Comparison of ENCODE assay signal across 19 cellular contexts in the genomic region with DNA sequence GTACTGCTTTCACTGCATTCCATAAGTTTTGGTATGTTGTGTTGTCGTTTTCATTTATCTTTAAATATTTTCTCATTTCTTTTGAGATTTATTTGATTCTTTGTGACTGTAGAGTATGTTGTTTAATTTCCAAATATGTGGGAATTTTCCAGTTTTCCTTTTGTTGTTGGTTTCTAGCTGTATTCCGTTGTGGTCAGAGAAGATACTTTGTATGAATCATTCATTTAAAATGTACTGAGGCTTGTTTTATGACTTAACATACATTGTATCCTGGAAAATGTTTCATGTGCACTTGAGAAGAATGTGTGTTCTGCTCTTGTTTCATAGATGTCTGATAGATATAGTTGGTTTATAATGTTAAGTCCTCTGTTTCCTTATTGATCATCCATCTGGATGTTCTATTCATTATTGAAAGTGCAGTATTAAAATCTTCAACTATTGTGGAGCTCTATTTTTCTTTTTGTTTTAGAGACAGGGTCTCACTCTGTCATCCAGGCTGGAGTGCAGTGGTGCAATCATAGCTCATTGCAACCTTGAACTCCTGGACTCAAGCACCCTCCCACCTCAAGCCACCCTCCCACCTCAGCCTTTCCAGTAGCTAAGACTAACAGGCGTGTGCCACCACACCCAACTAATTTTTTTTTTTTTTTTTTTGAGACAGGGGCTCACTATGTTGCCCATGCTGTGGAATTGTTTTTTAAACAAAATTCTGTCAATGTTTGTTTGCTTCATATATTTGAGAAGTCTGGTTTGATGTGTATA.
DNase-seq lines count a peak whose midpoint lies in the region; TF ChIP-seq lines count a peak whose summit lies in the region.
"Had no signal": no experiment of that assay in that cellular context is flagged by ENCODE, and none has a peak within 500 bp of the region (broad histone marks: within the 10 kb centered on the region; RNA-seq: fewer than 3 reads in every experiment).

No MANE protein-coding gene starts in this region.

- in situ Hi-C loops in astrocyte of the spinal cord (cut with HindIII; ENCODE audit: low sequenced_read_pairs) = no loop called here

- DNase-seq in A172 (ENCODE audit: low spot score) (peak; percentile 39), HFF-Myc (ENCODE audit: extremely low read depth, low read depth) (peak; percentile 30), astrocyte of the spinal cord (ENCODE audit: low read depth, low spot score) (peak; percentile 51), glomerular visceral epithelial cell (ENCODE audit: extremely low spot score) (peak; percentile 16), SHP77 (lab: John Stamatoyannopoulos, UW) (no peak), NCI-H1436 treated with DMSO at 0.1 percent for 48 hours (lab: John Stamatoyannopoulos, UW) (no peak), amniotic stem cell (lab: John Stamatoyannopoulos, UW) (no peak), NCI-H2081 treated with DMSO at 0.1 percent for 48 hours (lab: John Stamatoyannopoulos, UW) (no peak)
- DNase-seq: activated CD4-positive, alpha-beta T cell treated with anti-CD3 and anti-CD28 coated beads for 48 hours; activated CD8-positive, alpha-beta memory T cell treated with anti-CD3 and anti-CD28 coated beads, Interleukin-2, amount 50 U/mL, for 4 hours; activated naive CD4-positive, alpha-beta T cell treated with Interleukin-2 at 50 U/mL for 16 hours; CD4-positive, CD25-positive, alpha-beta regulatory T cell; DMS79 treated with DMSO at 0.1 percent for 48 hours; effector memory CD4-positive, alpha-beta T cell; NCI-H1930; NCI-H510A; posterior cingulate gyrus; stimulated activated naive CD4-positive, alpha-beta T cell treated with Interleukin-2 at 50 U/mL for 16 hours had no signal

- no peak overlapping the region for H3K4me3 ChIP-seq in HFF-Myc (replicated peaks; ENCODE audit: low read depth, low read length)
- H3K4me3 ChIP-seq in astrocyte of the spinal cord (ENCODE audit: low read depth, low read length) = no peak overlapping the region
- H3K4me3 ChIP-seq: A549 had no signal

- TF ChIP-seq CTCF in HFF-Myc (IDR thresholded peaks at IDR 0.05; ENCODE audit: low read depth, low read length, missing control alignments) = no peak
- no peak for TF ChIP-seq CTCF in astrocyte of the spinal cord (IDR thresholded peaks at IDR 0.05; ENCODE audit: low read depth, low read length)

Comparison
In these comparisons a context has a peak if more than half of its experiments do, and no peak if none do; other contexts are left out.
1. DNase-seq: peak in A172 (single experiment), HFF-Myc (single experiment), astrocyte of the spinal cord (single experiment) and glomerular visceral epithelial cell (single experiment); none in SHP77 (0 of 2), NCI-H1436 treated with DMSO at 0.1 percent for 48 hours (single experiment), amniotic stem cell (single experiment) and NCI-H2081 treated with DMSO at 0.1 percent for 48 hours (single experiment).